ENCODE assay signal across 34 cellular contexts in genomic region chr20:15860850-15861249, GRCh38.
"Had no signal": no experiment of that assay in that cellular context is flagged by ENCODE, and none has a peak within 500 bp of the region (broad histone marks: within the 10 kb centered on the region; RNA-seq: fewer than 3 reads in every experiment).

No MANE protein-coding gene starts in this region.

- DNase-seq: activated CD4-positive, alpha-beta memory T cell treated with anti-CD3 and anti-CD28 coated beads for 36 hours; activated CD4-positive, alpha-beta T cell treated with anti-CD3 and anti-CD28 coated beads for 1 hour; activated CD4-positive, alpha-beta T cell treated with anti-CD3 and anti-CD28 coated beads for 4 hours; activated CD8-positive, alpha-beta memory T cell treated with anti-CD3 and anti-CD28 coated beads, Interleukin-2, amount 10 ng/mL, durations not matched to agents 7 days and 5 days; activated CD8-positive, alpha-beta memory T cell treated with anti-CD3 and anti-CD28 coated beads, Interleukin-2, amount 50 U/mL, for 4 hours; activated CD8-positive, alpha-beta T cell treated with anti-CD3 and anti-CD28 coated beads, Interleukin-2, amount 10 ng/mL, durations not matched to agents 7 days and 5 days; activated effector memory CD4-positive, alpha-beta T cell treated with anti-CD3 and anti-CD28 coated beads, Interleukin-2, amount 50 U/mL, for 16 hours; activated naive CD4-positive, alpha-beta T cell treated with anti-CD3 and anti-CD28 coated beads for 36 hours; activated naive CD8-positive, alpha-beta T cell treated with anti-CD3 and anti-CD28 coated beads for 36 hours; activated naive CD8-positive, alpha-beta T cell treated with anti-CD3 and anti-CD28 coated beads, Interleukin-2, amount 50 U/mL, for 24 hours; activated T-cell treated with anti-CD3 and anti-CD28 coated beads, Interleukin-2, amount 50 U/mL, for 1 hour; activated T-cell treated with anti-CD3 and anti-CD28 coated beads, Interleukin-2, amount 50 U/mL, for 48 hours; adrenal gland; amygdala; aorta; body of pancreas; central memory CD4-positive, alpha-beta T cell; cerebellar nuclear complex; colonic mucosa; effector CD8-positive, alpha-beta T cell; foreskin fibroblast; head of caudate nucleus; T-helper 1 cell; T-helper 2 cell had no signal

- H3K27ac ChIP-seq: adrenal gland, body of pancreas, cardiac muscle cell, colonic mucosa, epithelial cell of prostate, VCaP had no signal

- H3K27ac Mint-ChIP-seq: activated CD4-positive, alpha-beta memory T cell treated with anti-CD3 and anti-CD28 coated beads for 36 hours; activated CD8-positive, alpha-beta memory T cell treated with anti-CD3 and anti-CD28 coated beads, Interleukin-2, amount 10 ng/mL, durations not matched to agents 7 days and 5 days; activated CD8-positive, alpha-beta T cell treated with anti-CD3 and anti-CD28 coated beads, Interleukin-2, amount 10 ng/mL, durations not matched to agents 7 days and 5 days; activated naive CD4-positive, alpha-beta T cell treated with anti-CD3 and anti-CD28 coated beads for 36 hours; activated naive CD4-positive, alpha-beta T cell treated with anti-CD3 and anti-CD28 coated beads, Interleukin-2, amount 50 U/mL, for 24 hours; activated naive CD8-positive, alpha-beta T cell treated with anti-CD3 and anti-CD28 coated beads for 36 hours; activated naive CD8-positive, alpha-beta T cell treated with anti-CD3 and anti-CD28 coated beads, Interleukin-2, amount 50 U/mL, for 24 hours; activated T-helper 1 cell treated with anti-CD3 and anti-CD28 coated beads, Interleukin-12 subunit alpha, Interleukin-12 subunit beta, Interleukin-2, Interleukin-4 antibody, amounts not matched to agents 30 ng/mL and 10 ng/mL and 1 ng/mL, durations not matched to agents 14 hours and 24 hours and 36 hours; activated T-helper 2 cell treated with anti-CD3 and anti-CD28 coated beads, Interferon-gamma antibody, Interleukin-2, Interleukin-4, amounts not matched to agents 10 μg/mL and 5 μg/mL and 100 μg/mL, durations not matched to agents 14 hours and 24 hours and 36 hours; WTC11 had no signal

- ATAC-seq: activated CD8-positive, alpha-beta memory T cell treated with anti-CD3 and anti-CD28 coated beads, Interleukin-2, amount 10 ng/mL, durations not matched to agents 7 days and 5 days; activated CD8-positive, alpha-beta T cell treated with anti-CD3 and anti-CD28 coated beads, Interleukin-2, amount 10 ng/mL, durations not matched to agents 7 days and 5 days; activated naive CD8-positive, alpha-beta T cell treated with anti-CD3 and anti-CD28 coated beads, Interleukin-2, amount 50 U/mL, for 24 hours; body of pancreas; WTC11 had no signal

- FAIRE-seq: endometrium, endothelial cell of umbilical vein, frontal cortex had no signal

- H3K4me3 ChIP-seq: adrenal gland, body of pancreas, cardiac muscle cell, colonic mucosa had no signal

- H3K27me3 Mint-ChIP-seq: activated CD4-positive, alpha-beta memory T cell treated with anti-CD3 and anti-CD28 coated beads for 36 hours; activated CD8-positive, alpha-beta memory T cell treated with anti-CD3 and anti-CD28 coated beads, Interleukin-2, amount 10 ng/mL, durations not matched to agents 7 days and 5 days; activated naive CD4-positive, alpha-beta T cell treated with anti-CD3 and anti-CD28 coated beads, Interleukin-2, amount 50 U/mL, for 24 hours; activated naive CD8-positive, alpha-beta T cell treated with anti-CD3 and anti-CD28 coated beads for 36 hours; activated naive CD8-positive, alpha-beta T cell treated with anti-CD3 and anti-CD28 coated beads, Interleukin-2, amount 50 U/mL, for 24 hours had no signal

- H3K36me3 Mint-ChIP-seq: activated CD4-positive, alpha-beta memory T cell treated with anti-CD3 and anti-CD28 coated beads for 36 hours; activated CD8-positive, alpha-beta memory T cell treated with anti-CD3 and anti-CD28 coated beads, Interleukin-2, amount 10 ng/mL, durations not matched to agents 7 days and 5 days; activated naive CD4-positive, alpha-beta T cell treated with anti-CD3 and anti-CD28 coated beads, Interleukin-2, amount 50 U/mL, for 24 hours; activated naive CD8-positive, alpha-beta T cell treated with anti-CD3 and anti-CD28 coated beads for 36 hours had no signal

- H3K27me3 ChIP-seq: adrenal gland, body of pancreas, cardiac muscle cell, colonic mucosa had no signal

- H3K9me3 Mint-ChIP-seq: activated naive CD4-positive, alpha-beta T cell treated with anti-CD3 and anti-CD28 coated beads for 36 hours; WTC11 had no signal

- H3K4me1 ChIP-seq: adrenal gland, colonic mucosa had no signal

- H3K4me3 Mint-ChIP-seq: activated CD4-positive, alpha-beta memory T cell treated with anti-CD3 and anti-CD28 coated beads for 36 hours; activated CD8-positive, alpha-beta memory T cell treated with anti-CD3 and anti-CD28 coated beads, Interleukin-2, amount 10 ng/mL, durations not matched to agents 7 days and 5 days; activated CD8-positive, alpha-beta T cell treated with anti-CD3 and anti-CD28 coated beads, Interleukin-2, amount 10 ng/mL, durations not matched to agents 7 days and 5 days; activated naive CD4-positive, alpha-beta T cell treated with anti-CD3 and anti-CD28 coated beads for 36 hours; activated naive CD4-positive, alpha-beta T cell treated with anti-CD3 and anti-CD28 coated beads, Interleukin-2, amount 50 U/mL, for 24 hours; activated naive CD8-positive, alpha-beta T cell treated with anti-CD3 and anti-CD28 coated beads for 36 hours; activated naive CD8-positive, alpha-beta T cell treated with anti-CD3 and anti-CD28 coated beads, Interleukin-2, amount 50 U/mL, for 24 hours; activated T-helper 1 cell treated with anti-CD3 and anti-CD28 coated beads, Interleukin-12 subunit alpha, Interleukin-12 subunit beta, Interleukin-2, Interleukin-4 antibody, amounts not matched to agents 30 ng/mL and 10 ng/mL and 1 ng/mL, durations not matched to agents 14 hours and 24 hours and 36 hours; WTC11 had no signal

- H3K36me3 ChIP-seq: adrenal gland, cardiac muscle cell, colonic mucosa had no signal

- H3K4me1 Mint-ChIP-seq: activated CD8-positive, alpha-beta memory T cell treated with anti-CD3 and anti-CD28 coated beads, Interleukin-2, amount 10 ng/mL, durations not matched to agents 7 days and 5 days; activated naive CD4-positive, alpha-beta T cell treated with anti-CD3 and anti-CD28 coated beads, Interleukin-2, amount 50 U/mL, for 24 hours; activated naive CD8-positive, alpha-beta T cell treated with anti-CD3 and anti-CD28 coated beads for 36 hours had no signal

- H3K9me3 ChIP-seq: adrenal gland, body of pancreas, colonic mucosa had no signal
